ENCODE assay signal across 15 cellular contexts in the genomic region with DNA sequence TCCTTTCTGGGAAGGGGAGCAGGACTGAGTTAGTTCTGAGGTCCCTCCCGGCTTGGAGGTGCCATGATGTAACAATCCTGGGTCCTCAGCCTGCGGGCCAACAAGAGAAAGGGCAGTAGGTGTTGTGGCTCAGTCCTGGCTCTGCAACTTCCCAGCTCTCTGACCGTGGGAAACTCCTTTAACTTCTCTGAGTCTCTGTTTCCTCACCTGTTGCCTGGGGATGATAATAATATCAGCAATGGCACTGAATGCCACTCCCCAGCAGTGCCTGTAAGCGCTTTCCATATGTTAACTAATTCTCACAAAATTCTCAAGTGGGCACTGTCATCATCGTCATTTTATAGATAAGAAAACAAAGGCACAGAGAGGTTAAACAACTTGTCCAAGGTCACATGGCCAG. TPM values are rescaled to one million over a fixed set of nuclear protein-coding genes. Genes with fewer than 3 reads are reported as not detected.
DNase-seq lines count a peak whose midpoint lies in the region; ATAC-seq and TF ChIP-seq lines count a peak whose summit lies in the region.
"Had no signal": no experiment of that assay in that cellular context is flagged by ENCODE, and none has a peak within 500 bp of the region (broad histone marks: within the 10 kb centered on the region; RNA-seq: fewer than 3 reads in every experiment).

No MANE protein-coding gene starts in this region.

- H3K4me3 Mint-ChIP-seq in MCF 10A (ENCODE audit: unreplicated experiment), result no peak overlapping the region
- no peak overlapping the region for H3K4me3 Mint-ChIP-seq in CD8-positive, alpha-beta T cell

- intact Hi-C loops in MCF 10A (cut with micrococcal nuclease) (loop anchor here (5.0 kb wide), 1 partner anchor 86 kb away; no protein-coding TSS in a partner anchor), breast epithelium (cut with DNase I; ENCODE audit: low total_unique reads) (no loop called here)
- intact Hi-C loops in CD8-positive, alpha-beta T cell (cut with DNase I, micrococcal nuclease), result no loop called here

- TF ChIP-seq CTCF in MCF 10A (IDR thresholded peaks at IDR 0.05; ENCODE audit: unreplicated experiment) (no peak), breast epithelium (IDR thresholded peaks at IDR 0.05) (no peak), RWPE2 (IDR thresholded peaks at IDR 0.05; ENCODE audit: poor library complexity, severe bottlenecking) (no peak)
- no peak for TF ChIP-seq CTCF in CD8-positive, alpha-beta T cell (IDR thresholded peaks at IDR 0.05)

- no TSS peak for BruUV-seq in MCF 10A (replicated peaks; lab: Mats Ljungman, UMichigan)

- no peaks in the 10 kb centered on the region for H3K36me3 ChIP-seq in breast epithelium
- no peaks in the 10 kb centered on the region for H3K36me3 ChIP-seq in RWPE2 (ENCODE audit: low read depth)
- H3K36me3 ChIP-seq in CD8-positive, alpha-beta T cell (ENCODE audit: insufficient read depth, low read length), result no peaks in the 10 kb centered on the region
- H3K36me3 ChIP-seq: SJCRH30 had no signal

- H3K27me3 Mint-ChIP-seq in MCF 10A (ENCODE audit: insufficient read depth, unreplicated experiment), result no peaks in the 10 kb centered on the region
- H3K27me3 Mint-ChIP-seq in CD8-positive, alpha-beta T cell (ENCODE audit: low read depth), result peaks cover 13% of the 10 kb centered on the region

- H3K36me3 Mint-ChIP-seq in MCF 10A (ENCODE audit: insufficient read depth, unreplicated experiment), result no peaks in the 10 kb centered on the region
- H3K36me3 Mint-ChIP-seq in CD8-positive, alpha-beta T cell, result no peaks in the 10 kb centered on the region

- peaks cover 0 to 4% of the 10 kb centered on the region in 2 donors for H3K4me1 ChIP-seq in breast epithelium
- peaks cover 35% of the 10 kb centered on the region for H3K4me1 ChIP-seq in RWPE2 (ENCODE audit: insufficient read depth, poor library complexity, severe bottlenecking)
- no peaks in the 10 kb centered on the region for H3K4me1 ChIP-seq in CD8-positive, alpha-beta T cell (ENCODE audit: insufficient read depth, low read length)

- no peaks in the 10 kb centered on the region for H3K9me3 ChIP-seq in breast epithelium
- H3K9me3 ChIP-seq in RWPE2 (ENCODE audit: severe bottlenecking), result no peaks in the 10 kb centered on the region
- H3K9me3 ChIP-seq in CD8-positive, alpha-beta T cell (ENCODE audit: low read length), result no peaks in the 10 kb centered on the region
- H3K9me3 ChIP-seq: SJCRH30 had no signal

- H3K9me3 Mint-ChIP-seq in MCF 10A (ENCODE audit: unreplicated experiment), result no peaks in the 10 kb centered on the region
- no peaks in the 10 kb centered on the region for H3K9me3 Mint-ChIP-seq in CD8-positive, alpha-beta T cell

- POLR2A ChIA-PET in MCF 10A (lab: Yijun Ruan, JAX), result interaction anchor here (0.7 to 2.0 kb wide), 5 partner anchors 14 to 119 kb away, joined by 3 to 8 read pairs (median 3); no protein-coding TSS in a partner anchor
- POLR2A ChIA-PET in CD8-positive, alpha-beta T cell (lab: Charles Lee), result no interaction called here

- ATAC-seq in RWPE2 (ENCODE audit: low read depth) (no peak), HG02981 (IDR thresholded peaks at IDR 0.05; ENCODE audit: unreplicated experiment) (no peak), GM21360 (IDR thresholded peaks at IDR 0.05; ENCODE audit: unreplicated experiment) (no peak)
- no peak for ATAC-seq in CD8-positive, alpha-beta T cell
- ATAC-seq: GM12878 had no signal

- H3K27me3 ChIP-seq in breast epithelium, result no peaks in the 10 kb centered on the region
- no peaks in the 10 kb centered on the region for H3K27me3 ChIP-seq in RWPE2 (ENCODE audit: insufficient read depth, poor library complexity, severe bottlenecking)
- no peaks in the 10 kb centered on the region for H3K27me3 ChIP-seq in CD8-positive, alpha-beta T cell (ENCODE audit: insufficient read depth, low read length)
- H3K27me3 ChIP-seq: SJCRH30 had no signal

- H3K4me3 ChIP-seq in breast epithelium (no peak overlapping the region), RWPE2 (ENCODE audit: severe bottlenecking) (no peak overlapping the region)
- no peak overlapping the region for H3K4me3 ChIP-seq in CD8-positive, alpha-beta T cell (ENCODE audit: low read depth, low read length)
- H3K4me3 ChIP-seq: GM12878, SJCRH30 had no signal

- TF ChIP-seq POLR2A in breast epithelium (IDR thresholded peaks at IDR 0.05), result no peak

- H3K27ac Mint-ChIP-seq in MCF 10A (ENCODE audit: low read depth, unreplicated experiment), result peak overlapping the region; percentile 61
- no peak overlapping the region for H3K27ac Mint-ChIP-seq in CD8-positive, alpha-beta T cell

- DNase-seq in MCF 10A (ENCODE audit: unreplicated experiment), result peak; percentile 56
- DNase-seq in breast epithelium (ENCODE audit: low spot score in 2 of 2), result no peak
- no peak for DNase-seq in RWPE2 (ENCODE audit: low spot score)
- no peak for DNase-seq in epithelial cell of prostate (ENCODE audit: low read depth, low spot score)
- no peak for DNase-seq in activated CD4-positive, alpha-beta T cell treated with anti-CD3 and anti-CD28 coated beads, Interleukin-2, amount 50 U/mL, for 4 hours
- DNase-seq in CD8-positive, alpha-beta T cell, result no peak
- DNase-seq: COR-L47, NCI-H187 treated with DMSO at 0.1 percent for 48 hours, NCI-H82, SJCRH30 had no signal

- CTCF ChIA-PET in MCF 10A (lab: Yijun Ruan, JAX), result interaction anchor here (0.7 to 1.2 kb wide), 6 partner anchors 14 to 194 kb away, joined by 3 to 7 read pairs (median 4); no protein-coding TSS in a partner anchor
- CTCF ChIA-PET in CD8-positive, alpha-beta T cell (lab: Charles Lee), result no interaction called here

- peaks cover 21% of the 10 kb centered on the region for H3K4me1 Mint-ChIP-seq in MCF 10A (ENCODE audit: insufficient read depth, unreplicated experiment)
- H3K4me1 Mint-ChIP-seq in CD8-positive, alpha-beta T cell (ENCODE audit: low read depth), result no peaks in the 10 kb centered on the region

- H3K27ac ChIP-seq in breast epithelium (no peak overlapping the region), RWPE2 (ENCODE audit: poor library complexity, severe bottlenecking) (peak overlapping the region; percentile 80), epithelial cell of prostate (peak overlapping the region; percentile 40)
- H3K27ac ChIP-seq in CD8-positive, alpha-beta T cell (ENCODE audit: low read depth, low read length), result no peak overlapping the region
- H3K27ac ChIP-seq: C4-2B, SJCRH30 had no signal

RNA-seq across cellular contexts. Expression of a gene that starts 2.3 kb away (rescaled TPM):
- total RNA-seq in MCF 10A (2022), result 0.12 TPM in 1 of 2 replicates, not detected in the other
- not detected for total RNA-seq in breast epithelium
- total RNA-seq in CD8-positive, alpha-beta T cell, result not detected
- total RNA-seq: GM12878, NCI-H460 had no signal

RNA-seq across cellular contexts. Expression of a gene that starts 46.3 kb away (rescaled TPM):
- total RNA-seq in MCF 10A (2022) (0.10 and 0.58 TPM in 2 replicates), breast epithelium (under 1 TPM in 1 of 3 donors, not detected in 2; 0.33 TPM)
- total RNA-seq in CD8-positive, alpha-beta T cell, result not detected
- total RNA-seq: GM12878, NCI-H460 had no signal

RNA-seq across cellular contexts. Expression of a gene that starts 56.8 kb away (rescaled TPM):
- 0.51 TPM in 1 of 2 replicates, not detected in the other for total RNA-seq in MCF 10A (2022)
- 1 to 10 TPM in 1 of 3 donors, not detected in 2; 1.3 TPM for total RNA-seq in breast epithelium
- total RNA-seq in CD8-positive, alpha-beta T cell, result 1 to 10 TPM in 1 of 2 experiments, under 1 TPM in 1; 0.57 to 1.2 TPM
- total RNA-seq: NCI-H460, SJCRH30 had no signal

Comparison
In these comparisons a context has a peak if more than half of its experiments do, and no peak if none do; other contexts are left out.
1. H3K27ac ChIP-seq: peak in RWPE2 (single experiment) and epithelial cell of prostate (single experiment); none in breast epithelium (0 of 2) and CD8-positive, alpha-beta T cell (single experiment).